ENCODE assay signal across 1 cellular context in the genomic region with DNA sequence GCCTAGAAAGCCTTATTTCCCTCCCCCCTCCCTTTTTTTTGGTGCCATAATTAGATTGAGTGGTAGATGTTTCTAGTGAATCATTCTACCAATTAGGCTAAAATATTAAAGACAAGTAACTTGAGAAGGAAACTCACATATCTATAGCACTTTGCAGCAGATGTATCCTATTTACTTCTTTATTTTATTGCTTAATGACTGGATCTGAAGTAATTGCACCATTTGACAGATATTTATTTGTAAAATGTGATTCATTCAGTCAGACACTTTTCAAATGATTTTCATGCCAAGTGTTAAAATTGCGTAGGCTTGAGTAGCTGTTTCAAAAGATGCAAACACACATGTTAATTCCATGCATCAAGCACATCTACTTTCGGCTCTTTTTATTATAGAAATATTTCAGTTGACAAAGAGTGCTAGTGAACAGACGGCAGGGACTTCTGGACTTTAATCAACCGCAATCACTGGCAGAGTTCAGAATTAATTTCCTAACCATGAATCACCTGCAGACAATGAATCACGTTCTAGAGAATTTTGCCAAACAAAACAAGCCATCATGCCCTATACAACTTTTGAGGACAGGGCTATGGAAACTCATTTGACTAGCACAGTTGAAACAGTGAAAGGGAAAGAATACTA.
TF ChIP-seq lines count a peak whose summit lies in the region.

No MANE protein-coding gene starts in this region.

TF ChIP-seq in HEK293, 187 proteins besides CTCF, POLR2A, EP300 and RAD21 (continued from another document and continues in another):
- TF ChIP-seq, protein P1, sequence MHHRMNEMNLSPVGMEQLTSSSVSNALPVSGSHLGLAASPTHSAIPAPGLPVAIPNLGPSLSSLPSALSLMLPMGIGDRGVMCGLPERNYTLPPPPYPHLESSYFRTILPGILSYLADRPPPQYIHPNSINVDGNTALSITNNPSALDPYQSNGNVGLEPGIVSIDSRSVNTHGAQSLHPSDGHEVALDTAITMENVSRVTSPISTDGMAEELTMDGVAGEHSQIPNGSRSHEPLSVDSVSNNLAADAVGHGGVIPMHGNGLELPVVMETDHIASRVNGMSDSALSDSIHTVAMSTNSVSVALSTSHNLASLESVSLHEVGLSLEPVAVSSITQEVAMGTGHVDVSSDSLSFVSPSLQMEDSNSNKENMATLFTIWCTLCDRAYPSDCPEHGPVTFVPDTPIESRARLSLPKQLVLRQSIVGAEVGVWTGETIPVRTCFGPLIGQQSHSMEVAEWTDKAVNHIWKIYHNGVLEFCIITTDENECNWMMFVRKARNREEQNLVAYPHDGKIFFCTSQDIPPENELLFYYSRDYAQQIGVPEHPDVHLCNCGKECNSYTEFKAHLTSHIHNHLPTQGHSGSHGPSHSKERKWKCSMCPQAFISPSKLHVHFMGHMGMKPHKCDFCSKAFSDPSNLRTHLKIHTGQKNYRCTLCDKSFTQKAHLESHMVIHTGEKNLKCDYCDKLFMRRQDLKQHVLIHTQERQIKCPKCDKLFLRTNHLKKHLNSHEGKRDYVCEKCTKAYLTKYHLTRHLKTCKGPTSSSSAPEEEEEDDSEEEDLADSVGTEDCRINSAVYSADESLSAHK (tag by site-specific recombination; IDR thresholded peaks at IDR 0.05) = peak; percentile 91
- TF ChIP-seq KLF1 (tag by site-specific recombination; IDR thresholded peaks at IDR 0.05) (no peak), ZXDB (tag by site-specific recombination; IDR thresholded peaks at IDR 0.05) (peak; percentile 54), ZBTB17 (tag by site-specific recombination; IDR thresholded peaks at IDR 0.05) (peak; percentile 88), ZNF843 (tag by site-specific recombination; IDR thresholded peaks at IDR 0.05) (peak; percentile 92), PRDM1 (tag by site-specific recombination; IDR thresholded peaks at IDR 0.05) (peak; percentile 76), KLF10 (tag by site-specific recombination; IDR thresholded peaks at IDR 0.05) (peak; percentile 74; the same call in 1 of the 2 replicates), ZEB2 (tag by site-specific recombination; IDR thresholded peaks at IDR 0.05) (peak; percentile 98), ZBTB1 (tag by site-specific recombination; IDR thresholded peaks at IDR 0.05) (peak; percentile 86), ZNF837 (tag by site-specific recombination; IDR thresholded peaks at IDR 0.05) (no peak), ZFP37 (tag by site-specific recombination; IDR thresholded peaks at IDR 0.05) (no peak), ZNF266 (tag by site-specific recombination; IDR thresholded peaks at IDR 0.05; ENCODE audit: low read depth) (no peak), ZBTB8A (tag by site-specific recombination; IDR thresholded peaks at IDR 0.05) (0 out of 2 replicates have a peak, but pooled peaks have one; percentile 7), TRIM28 (IDR thresholded peaks at IDR 0.05; ENCODE audit: borderline replicate concordance, low read length) (no peak), KLF9 (tag by site-specific recombination; IDR thresholded peaks at IDR 0.05; ENCODE audit: low read depth) (no peak), ZNF777 (tag by site-specific recombination; IDR thresholded peaks at IDR 0.05; ENCODE audit: borderline replicate concordance) (no peak), ZNF394 (tag by site-specific recombination; IDR thresholded peaks at IDR 0.05; ENCODE audit: borderline replicate concordance) (peak; percentile 35; the same call in 1 of the 2 replicates), ZNF785 (tag by site-specific recombination; IDR thresholded peaks at IDR 0.05) (no peak), ZNF48 (tag by site-specific recombination; IDR thresholded peaks at IDR 0.05) (no peak), BCL11A (tag by site-specific recombination; IDR thresholded peaks at IDR 0.05; ENCODE audit: low read depth) (peak; percentile 71), IKZF3 (tag by site-specific recombination; IDR thresholded peaks at IDR 0.05) (peak; percentile 29; the same call in 1 of the 2 replicates)
- TF ChIP-seq, protein P2, sequence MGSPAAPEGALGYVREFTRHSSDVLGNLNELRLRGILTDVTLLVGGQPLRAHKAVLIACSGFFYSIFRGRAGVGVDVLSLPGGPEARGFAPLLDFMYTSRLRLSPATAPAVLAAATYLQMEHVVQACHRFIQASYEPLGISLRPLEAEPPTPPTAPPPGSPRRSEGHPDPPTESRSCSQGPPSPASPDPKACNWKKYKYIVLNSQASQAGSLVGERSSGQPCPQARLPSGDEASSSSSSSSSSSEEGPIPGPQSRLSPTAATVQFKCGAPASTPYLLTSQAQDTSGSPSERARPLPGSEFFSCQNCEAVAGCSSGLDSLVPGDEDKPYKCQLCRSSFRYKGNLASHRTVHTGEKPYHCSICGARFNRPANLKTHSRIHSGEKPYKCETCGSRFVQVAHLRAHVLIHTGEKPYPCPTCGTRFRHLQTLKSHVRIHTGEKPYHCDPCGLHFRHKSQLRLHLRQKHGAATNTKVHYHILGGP (tag by site-specific recombination; IDR thresholded peaks at IDR 0.05) = peak; percentile 56
- TF ChIP-seq, protein P3, sequence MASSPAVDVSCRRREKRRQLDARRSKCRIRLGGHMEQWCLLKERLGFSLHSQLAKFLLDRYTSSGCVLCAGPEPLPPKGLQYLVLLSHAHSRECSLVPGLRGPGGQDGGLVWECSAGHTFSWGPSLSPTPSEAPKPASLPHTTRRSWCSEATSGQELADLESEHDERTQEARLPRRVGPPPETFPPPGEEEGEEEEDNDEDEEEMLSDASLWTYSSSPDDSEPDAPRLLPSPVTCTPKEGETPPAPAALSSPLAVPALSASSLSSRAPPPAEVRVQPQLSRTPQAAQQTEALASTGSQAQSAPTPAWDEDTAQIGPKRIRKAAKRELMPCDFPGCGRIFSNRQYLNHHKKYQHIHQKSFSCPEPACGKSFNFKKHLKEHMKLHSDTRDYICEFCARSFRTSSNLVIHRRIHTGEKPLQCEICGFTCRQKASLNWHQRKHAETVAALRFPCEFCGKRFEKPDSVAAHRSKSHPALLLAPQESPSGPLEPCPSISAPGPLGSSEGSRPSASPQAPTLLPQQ (tag by site-specific recombination; IDR thresholded peaks at IDR 0.05) = 0 out of 2 replicates have a peak, but pooled peaks have one; percentile 48
- TF ChIP-seq, protein P4, sequence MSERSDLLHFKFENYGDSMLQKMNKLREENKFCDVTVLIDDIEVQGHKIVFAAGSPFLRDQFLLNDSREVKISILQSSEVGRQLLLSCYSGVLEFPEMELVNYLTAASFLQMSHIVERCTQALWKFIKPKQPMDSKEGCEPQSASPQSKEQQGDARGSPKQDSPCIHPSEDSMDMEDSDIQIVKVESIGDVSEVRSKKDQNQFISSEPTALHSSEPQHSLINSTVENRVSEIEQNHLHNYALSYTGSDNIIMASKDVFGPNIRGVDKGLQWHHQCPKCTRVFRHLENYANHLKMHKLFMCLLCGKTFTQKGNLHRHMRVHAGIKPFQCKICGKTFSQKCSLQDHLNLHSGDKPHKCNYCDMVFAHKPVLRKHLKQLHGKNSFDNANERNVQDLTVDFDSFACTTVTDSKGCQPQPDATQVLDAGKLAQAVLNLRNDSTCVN (tag by site-specific recombination; optimal IDR thresholded peaks at IDR 0.05) = no peak
- TF ChIP-seq, protein P5, sequence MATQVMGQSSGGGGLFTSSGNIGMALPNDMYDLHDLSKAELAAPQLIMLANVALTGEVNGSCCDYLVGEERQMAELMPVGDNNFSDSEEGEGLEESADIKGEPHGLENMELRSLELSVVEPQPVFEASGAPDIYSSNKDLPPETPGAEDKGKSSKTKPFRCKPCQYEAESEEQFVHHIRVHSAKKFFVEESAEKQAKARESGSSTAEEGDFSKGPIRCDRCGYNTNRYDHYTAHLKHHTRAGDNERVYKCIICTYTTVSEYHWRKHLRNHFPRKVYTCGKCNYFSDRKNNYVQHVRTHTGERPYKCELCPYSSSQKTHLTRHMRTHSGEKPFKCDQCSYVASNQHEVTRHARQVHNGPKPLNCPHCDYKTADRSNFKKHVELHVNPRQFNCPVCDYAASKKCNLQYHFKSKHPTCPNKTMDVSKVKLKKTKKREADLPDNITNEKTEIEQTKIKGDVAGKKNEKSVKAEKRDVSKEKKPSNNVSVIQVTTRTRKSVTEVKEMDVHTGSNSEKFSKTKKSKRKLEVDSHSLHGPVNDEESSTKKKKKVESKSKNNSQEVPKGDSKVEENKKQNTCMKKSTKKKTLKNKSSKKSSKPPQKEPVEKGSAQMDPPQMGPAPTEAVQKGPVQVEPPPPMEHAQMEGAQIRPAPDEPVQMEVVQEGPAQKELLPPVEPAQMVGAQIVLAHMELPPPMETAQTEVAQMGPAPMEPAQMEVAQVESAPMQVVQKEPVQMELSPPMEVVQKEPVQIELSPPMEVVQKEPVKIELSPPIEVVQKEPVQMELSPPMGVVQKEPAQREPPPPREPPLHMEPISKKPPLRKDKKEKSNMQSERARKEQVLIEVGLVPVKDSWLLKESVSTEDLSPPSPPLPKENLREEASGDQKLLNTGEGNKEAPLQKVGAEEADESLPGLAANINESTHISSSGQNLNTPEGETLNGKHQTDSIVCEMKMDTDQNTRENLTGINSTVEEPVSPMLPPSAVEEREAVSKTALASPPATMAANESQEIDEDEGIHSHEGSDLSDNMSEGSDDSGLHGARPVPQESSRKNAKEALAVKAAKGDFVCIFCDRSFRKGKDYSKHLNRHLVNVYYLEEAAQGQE (tag by site-specific recombination; IDR thresholded peaks at IDR 0.05) = no peak
- TF ChIP-seq, protein P6, sequence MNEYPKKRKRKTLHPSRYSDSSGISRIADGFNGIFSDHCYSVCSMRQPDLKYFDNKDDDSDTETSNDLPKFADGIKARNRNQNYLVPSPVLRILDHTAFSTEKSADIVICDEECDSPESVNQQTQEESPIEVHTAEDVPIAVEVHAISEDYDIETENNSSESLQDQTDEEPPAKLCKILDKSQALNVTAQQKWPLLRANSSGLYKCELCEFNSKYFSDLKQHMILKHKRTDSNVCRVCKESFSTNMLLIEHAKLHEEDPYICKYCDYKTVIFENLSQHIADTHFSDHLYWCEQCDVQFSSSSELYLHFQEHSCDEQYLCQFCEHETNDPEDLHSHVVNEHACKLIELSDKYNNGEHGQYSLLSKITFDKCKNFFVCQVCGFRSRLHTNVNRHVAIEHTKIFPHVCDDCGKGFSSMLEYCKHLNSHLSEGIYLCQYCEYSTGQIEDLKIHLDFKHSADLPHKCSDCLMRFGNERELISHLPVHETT (tag by site-specific recombination; IDR thresholded peaks at IDR 0.05) = peak; percentile 76
- TF ChIP-seq, protein P7, sequence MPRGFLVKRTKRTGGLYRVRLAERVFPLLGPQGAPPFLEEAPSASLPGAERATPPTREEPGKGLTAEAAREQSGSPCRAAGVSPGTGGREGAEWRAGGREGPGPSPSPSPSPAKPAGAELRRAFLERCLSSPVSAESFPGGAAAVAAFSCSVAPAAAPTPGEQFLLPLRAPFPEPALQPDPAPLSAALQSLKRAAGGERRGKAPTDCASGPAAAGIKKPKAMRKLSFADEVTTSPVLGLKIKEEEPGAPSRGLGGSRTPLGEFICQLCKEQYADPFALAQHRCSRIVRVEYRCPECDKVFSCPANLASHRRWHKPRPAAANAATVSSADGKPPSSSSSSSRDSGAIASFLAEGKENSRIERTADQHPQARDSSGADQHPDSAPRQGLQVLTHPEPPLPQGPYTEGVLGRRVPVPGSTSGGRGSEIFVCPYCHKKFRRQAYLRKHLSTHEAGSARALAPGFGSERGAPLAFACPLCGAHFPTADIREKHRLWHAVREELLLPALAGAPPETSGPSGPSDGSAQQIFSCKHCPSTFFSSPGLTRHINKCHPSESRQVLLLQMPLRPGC (tag by site-specific recombination; IDR thresholded peaks at IDR 0.05) = peak; percentile 95
- TF ChIP-seq, protein P8, sequence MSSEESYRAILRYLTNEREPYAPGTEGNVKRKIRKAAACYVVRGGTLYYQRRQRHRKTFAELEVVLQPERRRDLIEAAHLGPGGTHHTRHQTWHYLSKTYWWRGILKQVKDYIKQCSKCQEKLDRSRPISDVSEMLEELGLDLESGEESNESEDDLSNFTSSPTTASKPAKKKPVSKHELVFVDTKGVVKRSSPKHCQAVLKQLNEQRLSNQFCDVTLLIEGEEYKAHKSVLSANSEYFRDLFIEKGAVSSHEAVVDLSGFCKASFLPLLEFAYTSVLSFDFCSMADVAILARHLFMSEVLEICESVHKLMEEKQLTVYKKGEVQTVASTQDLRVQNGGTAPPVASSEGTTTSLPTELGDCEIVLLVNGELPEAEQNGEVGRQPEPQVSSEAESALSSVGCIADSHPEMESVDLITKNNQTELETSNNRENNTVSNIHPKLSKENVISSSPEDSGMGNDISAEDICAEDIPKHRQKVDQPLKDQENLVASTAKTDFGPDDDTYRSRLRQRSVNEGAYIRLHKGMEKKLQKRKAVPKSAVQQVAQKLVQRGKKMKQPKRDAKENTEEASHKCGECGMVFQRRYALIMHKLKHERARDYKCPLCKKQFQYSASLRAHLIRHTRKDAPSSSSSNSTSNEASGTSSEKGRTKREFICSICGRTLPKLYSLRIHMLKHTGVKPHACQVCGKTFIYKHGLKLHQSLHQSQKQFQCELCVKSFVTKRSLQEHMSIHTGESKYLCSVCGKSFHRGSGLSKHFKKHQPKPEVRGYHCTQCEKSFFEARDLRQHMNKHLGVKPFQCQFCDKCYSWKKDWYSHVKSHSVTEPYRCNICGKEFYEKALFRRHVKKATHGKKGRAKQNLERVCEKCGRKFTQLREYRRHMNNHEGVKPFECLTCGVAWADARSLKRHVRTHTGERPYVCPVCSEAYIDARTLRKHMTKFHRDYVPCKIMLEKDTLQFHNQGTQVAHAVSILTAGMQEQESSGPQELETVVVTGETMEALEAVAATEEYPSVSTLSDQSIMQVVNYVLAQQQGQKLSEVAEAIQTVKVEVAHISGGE (tag by site-specific recombination; conservative IDR thresholded peaks at IDR 0.05; ENCODE audit: low read depth) = no peak
- TF ChIP-seq, protein P9, sequence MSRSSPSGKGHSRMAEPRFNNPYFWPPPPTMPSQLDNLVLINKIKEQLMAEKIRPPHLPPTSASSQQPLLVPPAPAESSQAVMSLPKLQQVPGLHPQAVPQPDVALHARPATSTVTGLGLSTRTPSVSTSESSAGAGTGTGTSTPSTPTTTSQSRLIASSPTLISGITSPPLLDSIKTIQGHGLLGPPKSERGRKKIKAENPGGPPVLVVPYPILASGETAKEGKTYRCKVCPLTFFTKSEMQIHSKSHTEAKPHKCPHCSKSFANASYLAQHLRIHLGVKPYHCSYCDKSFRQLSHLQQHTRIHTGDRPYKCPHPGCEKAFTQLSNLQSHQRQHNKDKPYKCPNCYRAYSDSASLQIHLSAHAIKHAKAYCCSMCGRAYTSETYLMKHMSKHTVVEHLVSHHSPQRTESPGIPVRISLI (tag by site-specific recombination; IDR thresholded peaks at IDR 0.05) = peak; percentile 82; the same call in 1 of the 2 replicates
- TF ChIP-seq, protein P10, sequence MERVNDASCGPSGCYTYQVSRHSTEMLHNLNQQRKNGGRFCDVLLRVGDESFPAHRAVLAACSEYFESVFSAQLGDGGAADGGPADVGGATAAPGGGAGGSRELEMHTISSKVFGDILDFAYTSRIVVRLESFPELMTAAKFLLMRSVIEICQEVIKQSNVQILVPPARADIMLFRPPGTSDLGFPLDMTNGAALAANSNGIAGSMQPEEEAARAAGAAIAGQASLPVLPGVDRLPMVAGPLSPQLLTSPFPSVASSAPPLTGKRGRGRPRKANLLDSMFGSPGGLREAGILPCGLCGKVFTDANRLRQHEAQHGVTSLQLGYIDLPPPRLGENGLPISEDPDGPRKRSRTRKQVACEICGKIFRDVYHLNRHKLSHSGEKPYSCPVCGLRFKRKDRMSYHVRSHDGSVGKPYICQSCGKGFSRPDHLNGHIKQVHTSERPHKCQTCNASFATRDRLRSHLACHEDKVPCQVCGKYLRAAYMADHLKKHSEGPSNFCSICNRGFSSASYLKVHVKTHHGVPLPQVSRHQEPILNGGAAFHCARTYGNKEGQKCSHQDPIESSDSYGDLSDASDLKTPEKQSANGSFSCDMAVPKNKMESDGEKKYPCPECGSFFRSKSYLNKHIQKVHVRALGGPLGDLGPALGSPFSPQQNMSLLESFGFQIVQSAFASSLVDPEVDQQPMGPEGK (tag by site-specific recombination; IDR thresholded peaks at IDR 0.05) = 0 out of 2 replicates have a peak, but pooled peaks have one; percentile 36
